12 cellular contexts compared by ENCODE assay signal in the genomic region with DNA sequence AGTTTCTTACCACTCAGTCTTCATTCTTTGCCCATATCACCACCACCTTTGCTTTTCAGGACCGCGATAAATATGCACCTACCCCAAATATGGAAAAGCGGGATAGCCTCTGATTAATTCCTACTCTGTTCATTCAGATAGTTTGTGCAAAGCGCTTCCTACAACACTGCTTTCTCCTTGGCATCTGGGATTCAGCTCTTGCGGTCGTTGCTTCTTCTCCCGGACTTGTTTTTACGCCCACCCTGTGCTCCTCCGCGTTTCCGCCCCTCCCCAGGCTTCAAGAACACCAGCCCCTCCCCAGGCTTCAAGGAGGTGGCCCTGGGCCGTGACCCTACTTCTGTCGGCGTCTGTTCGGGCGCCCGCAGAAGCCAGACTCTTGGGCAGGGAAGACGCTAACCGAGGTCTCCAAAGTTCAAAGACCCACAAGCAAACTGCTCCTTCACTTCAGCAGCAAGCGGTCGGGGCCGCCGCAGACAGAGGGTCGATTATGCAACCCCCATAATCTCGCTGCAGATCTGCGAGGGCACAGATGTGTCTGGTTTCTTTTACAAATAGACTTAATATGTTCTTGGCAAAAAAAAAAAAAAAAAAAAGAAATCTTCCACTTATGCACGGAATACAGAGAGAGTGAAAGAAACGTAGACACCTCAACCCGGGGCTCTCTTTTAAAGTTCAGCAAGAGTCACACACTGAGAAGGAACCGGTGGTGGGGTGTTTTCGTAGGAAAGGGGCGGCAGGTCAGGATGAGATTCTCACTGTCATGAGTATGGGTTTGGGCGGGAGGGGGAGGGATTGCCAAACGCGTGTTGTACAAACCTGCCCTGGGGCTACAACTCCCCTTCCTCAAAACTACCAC. TPM values are rescaled to one million over a fixed set of nuclear protein-coding genes. Genes with fewer than 3 reads are reported as not detected.
A peak's percentile ranks its signal among the peaks of the same experiment; 100 is the strongest.
DNase-seq lines count a peak whose midpoint lies in the region; ATAC-seq and TF ChIP-seq lines count a peak whose summit lies in the region.
"Had no signal": no experiment of that assay in that cellular context is flagged by ENCODE, and none has a peak within 500 bp of the region (broad histone marks: within the 10 kb centered on the region; RNA-seq: fewer than 3 reads in every experiment).

No MANE protein-coding gene starts in this region.

- no peak for ATAC-seq in HG02938 (IDR thresholded peaks at IDR 0.05; ENCODE audit: unreplicated experiment)

- H3K9me3 ChIP-seq in hepatocyte (ENCODE audit: low read depth), result no peaks in the 10 kb centered on the region

- H3K4me3 Mint-ChIP-seq in activated CD4-positive, alpha-beta T cell treated with anti-CD3 and anti-CD28 coated beads, Interleukin-2, amount 10 ng/mL, durations not matched to agents 7 days and 5 days, result peak overlapping the region; percentile 12

- CTCF ChIA-PET in activated CD4-positive, alpha-beta T cell treated with anti-CD3 and anti-CD28 coated beads, Interleukin-2, amount 10 ng/mL, durations not matched to agents 7 days and 5 days (lab: Charles Lee), result interaction anchor here (0.6 to 1.8 kb wide), 2 partner anchors 16 to 272 kb away, joined by 4 to 6 read pairs; no protein-coding TSS in a partner anchor

- peaks cover 11% of the 10 kb centered on the region for H3K36me3 Mint-ChIP-seq in activated CD4-positive, alpha-beta T cell treated with anti-CD3 and anti-CD28 coated beads, Interleukin-2, amount 10 ng/mL, durations not matched to agents 7 days and 5 days (ENCODE audit: low read depth)

- peaks cover 34% of the 10 kb centered on the region for H3K4me1 Mint-ChIP-seq in activated CD4-positive, alpha-beta T cell treated with anti-CD3 and anti-CD28 coated beads, Interleukin-2, amount 10 ng/mL, durations not matched to agents 7 days and 5 days

- WGBS in hepatocyte (ENCODE audit: low lambda C conversion rate, missing lambda C conversion rate), result 5% methylated on average over 34 of the region's 35 CpGs

- POLR2A ChIA-PET in activated CD4-positive, alpha-beta T cell treated with anti-CD3 and anti-CD28 coated beads, Interleukin-2, amount 10 ng/mL, durations not matched to agents 7 days and 5 days (lab: Charles Lee), result no interaction called here

- peaks cover 48% of the 10 kb centered on the region for H3K79me2 ChIP-seq in hepatocyte

- H3K36me3 ChIP-seq in hepatocyte (replicated peaks; ENCODE audit: insufficient read depth, low read depth) (no peaks in the 10 kb centered on the region), brain microvascular endothelial cell (replicated peaks) (no peaks in the 10 kb centered on the region)

- no peaks in the 10 kb centered on the region for H3K9me2 ChIP-seq in hepatocyte (replicated peaks; ENCODE audit: insufficient read depth)

- no peak overlapping the region for H2AFZ ChIP-seq in hepatocyte

- in situ Hi-C loops in brain microvascular endothelial cell (cut with HindIII; ENCODE audit: low pct_ligation_motif_present, low sequenced_read_pairs), result no loop called here

- H3K4me3 ChIP-seq in hepatocyte (peak overlapping the region; percentile 24), skin epidermis (peak overlapping the region in 6 of 7 experiments; percentile 23 to 50 (median 35)), brain microvascular endothelial cell (ENCODE audit: low read depth, low read length) (no peak overlapping the region)

- peak overlapping the region; percentile 72 for H3K4me2 ChIP-seq in hepatocyte

- H3K27ac ChIP-seq in hepatocyte (peak overlapping the region; percentile 95), skin epidermis (peak overlapping the region in 1 of 21 experiments; percentile 66), brain microvascular endothelial cell (no peak overlapping the region)
- H3K27ac ChIP-seq: RWPE1 had no signal

- H3K9me3 Mint-ChIP-seq in activated CD4-positive, alpha-beta T cell treated with anti-CD3 and anti-CD28 coated beads, Interleukin-2, amount 10 ng/mL, durations not matched to agents 7 days and 5 days, result peaks cover 4% of the 10 kb centered on the region

- no peak for TF ChIP-seq CTCF in hepatocyte (IDR thresholded peaks at IDR 0.05; ENCODE audit: poor library complexity)
- TF ChIP-seq CTCF in brain microvascular endothelial cell (IDR thresholded peaks at IDR 0.05; ENCODE audit: low read depth, low read length, missing control alignments), result no peak

- H3K4me1 ChIP-seq in hepatocyte (ENCODE audit: insufficient read depth), result peaks cover 23% of the 10 kb centered on the region

- H3K27me3 Mint-ChIP-seq in activated CD4-positive, alpha-beta T cell treated with anti-CD3 and anti-CD28 coated beads, Interleukin-2, amount 10 ng/mL, durations not matched to agents 7 days and 5 days, result peaks cover 96% of the 10 kb centered on the region

- H3K27me3 ChIP-seq in hepatocyte (peaks cover 95% of the 10 kb centered on the region), brain microvascular endothelial cell (replicated peaks) (peaks cover 89% of the 10 kb centered on the region)

- no peak for DNase-seq in activated CD4-positive, alpha-beta T cell treated with anti-CD3 and anti-CD28 coated beads, Interleukin-2, amount 10 ng/mL, durations not matched to agents 7 days and 5 days
- no peak for DNase-seq in activated CD4-positive, alpha-beta T cell treated with anti-CD3 and anti-CD28 coated beads for 48 hours
- DNase-seq in NOMO-1 treated with dmso at 0.1 percent for 144 hours (lab: John Stamatoyannopoulos, UW; ENCODE audit: unreplicated experiment), result peak; percentile 57
- DNase-seq in hepatocyte (ENCODE audit: low spot score), result no peak
- no peak for DNase-seq in cortex of kidney (lab: John Stamatoyannopoulos, UW)
- no peak for DNase-seq in brain microvascular endothelial cell
- DNase-seq: central memory CD4-positive, alpha-beta T cell; Kasumi-1; kidney had no signal

- peak overlapping the region; percentile 74 for H3K27ac Mint-ChIP-seq in activated CD4-positive, alpha-beta T cell treated with anti-CD3 and anti-CD28 coated beads, Interleukin-2, amount 10 ng/mL, durations not matched to agents 7 days and 5 days

- no peaks in the 10 kb centered on the region for H4K20me1 ChIP-seq in hepatocyte (ENCODE audit: insufficient read depth, poor library complexity, severe bottlenecking)

RNA-seq across cellular contexts. Expression of gene DLX5, which starts 2.0 kb away (rescaled TPM):
- not detected for total RNA-seq in activated CD4-positive, alpha-beta T cell treated with anti-CD3 and anti-CD28 coated beads, Interleukin-2, amount 10 ng/mL, durations not matched to agents 7 days and 5 days
- total RNA-seq in hepatocyte, result 4.0 and 5.0 TPM in 2 replicates
- polyA plus RNA-seq in hepatocyte, result 19.6 and 22.1 TPM in 2 replicates

RNA-seq across cellular contexts. Expression of gene DLX6, which starts 17.3 kb away (rescaled TPM):
- total RNA-seq in activated CD4-positive, alpha-beta T cell treated with anti-CD3 and anti-CD28 coated beads, Interleukin-2, amount 10 ng/mL, durations not matched to agents 7 days and 5 days, result not detected
- 1.9 and 2.2 TPM in 2 replicates for total RNA-seq in hepatocyte
- polyA plus RNA-seq in hepatocyte, result 2.6 and 3.5 TPM in 2 replicates
